1 cellular context compared by ENCODE assay signal in the genomic region with DNA sequence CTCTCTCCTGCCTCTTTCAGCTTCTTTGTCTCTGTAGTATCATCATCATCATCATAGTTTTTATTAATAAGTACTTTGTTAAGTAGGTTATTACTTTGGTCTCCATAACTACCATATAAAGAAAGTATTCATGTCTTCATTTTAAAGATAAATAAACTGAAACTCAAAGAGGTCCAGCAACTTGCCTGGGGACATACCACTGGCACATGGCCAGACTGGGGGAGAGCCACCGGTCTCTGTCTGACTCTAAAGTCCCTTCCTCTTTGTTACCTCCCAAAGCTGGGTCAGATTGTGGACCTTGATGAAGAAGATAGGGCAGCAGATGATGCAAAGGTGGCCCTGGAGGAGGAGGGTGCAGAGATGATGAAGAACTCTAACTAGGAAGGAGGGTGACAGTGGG.
TF ChIP-seq lines count a peak whose summit lies in the region.

No MANE protein-coding gene starts in this region.

TF ChIP-seq in K562, 482 proteins besides CTCF, POLR2A, EP300 and RAD21:
- TF ChIP-seq ZBTB33 (CRISPR knock-in tag; IDR thresholded peaks at IDR 0.05) = no peak
- TF ChIP-seq BRF2 (IDR thresholded peaks at IDR 0.05; ENCODE audit: borderline replicate concordance, insufficient read depth, insufficient read length) = no peak
- TF ChIP-seq CHD2 (IDR thresholded peaks at IDR 0.05; ENCODE audit: low read depth, low read length) = no peak
- no peak for TF ChIP-seq COPS2 (conservative IDR thresholded peaks at IDR 0.05)
- TF ChIP-seq, protein P1, sequence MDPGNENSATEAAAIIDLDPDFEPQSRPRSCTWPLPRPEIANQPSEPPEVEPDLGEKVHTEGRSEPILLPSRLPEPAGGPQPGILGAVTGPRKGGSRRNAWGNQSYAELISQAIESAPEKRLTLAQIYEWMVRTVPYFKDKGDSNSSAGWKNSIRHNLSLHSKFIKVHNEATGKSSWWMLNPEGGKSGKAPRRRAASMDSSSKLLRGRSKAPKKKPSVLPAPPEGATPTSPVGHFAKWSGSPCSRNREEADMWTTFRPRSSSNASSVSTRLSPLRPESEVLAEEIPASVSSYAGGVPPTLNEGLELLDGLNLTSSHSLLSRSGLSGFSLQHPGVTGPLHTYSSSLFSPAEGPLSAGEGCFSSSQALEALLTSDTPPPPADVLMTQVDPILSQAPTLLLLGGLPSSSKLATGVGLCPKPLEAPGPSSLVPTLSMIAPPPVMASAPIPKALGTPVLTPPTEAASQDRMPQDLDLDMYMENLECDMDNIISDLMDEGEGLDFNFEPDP (CRISPR knock-in tag; IDR thresholded peaks at IDR 0.05) = no peak
- no peak for TF ChIP-seq TRIM28 (IDR thresholded peaks at IDR 0.05)
- TF ChIP-seq, protein P2, sequence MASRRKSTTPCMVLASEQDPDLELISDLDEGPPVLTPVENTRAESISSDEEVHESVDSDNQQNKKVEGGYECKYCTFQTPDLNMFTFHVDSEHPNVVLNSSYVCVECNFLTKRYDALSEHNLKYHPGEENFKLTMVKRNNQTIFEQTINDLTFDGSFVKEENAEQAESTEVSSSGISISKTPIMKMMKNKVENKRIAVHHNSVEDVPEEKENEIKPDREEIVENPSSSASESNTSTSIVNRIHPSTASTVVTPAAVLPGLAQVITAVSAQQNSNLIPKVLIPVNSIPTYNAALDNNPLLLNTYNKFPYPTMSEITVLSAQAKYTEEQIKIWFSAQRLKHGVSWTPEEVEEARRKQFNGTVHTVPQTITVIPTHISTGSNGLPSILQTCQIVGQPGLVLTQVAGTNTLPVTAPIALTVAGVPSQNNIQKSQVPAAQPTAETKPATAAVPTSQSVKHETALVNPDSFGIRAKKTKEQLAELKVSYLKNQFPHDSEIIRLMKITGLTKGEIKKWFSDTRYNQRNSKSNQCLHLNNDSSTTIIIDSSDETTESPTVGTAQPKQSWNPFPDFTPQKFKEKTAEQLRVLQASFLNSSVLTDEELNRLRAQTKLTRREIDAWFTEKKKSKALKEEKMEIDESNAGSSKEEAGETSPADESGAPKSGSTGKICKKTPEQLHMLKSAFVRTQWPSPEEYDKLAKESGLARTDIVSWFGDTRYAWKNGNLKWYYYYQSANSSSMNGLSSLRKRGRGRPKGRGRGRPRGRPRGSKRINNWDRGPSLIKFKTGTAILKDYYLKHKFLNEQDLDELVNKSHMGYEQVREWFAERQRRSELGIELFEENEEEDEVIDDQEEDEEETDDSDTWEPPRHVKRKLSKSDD (conservative IDR thresholded peaks at IDR 0.05; ENCODE audit: low read length) = no peak
- TF ChIP-seq, protein P3, sequence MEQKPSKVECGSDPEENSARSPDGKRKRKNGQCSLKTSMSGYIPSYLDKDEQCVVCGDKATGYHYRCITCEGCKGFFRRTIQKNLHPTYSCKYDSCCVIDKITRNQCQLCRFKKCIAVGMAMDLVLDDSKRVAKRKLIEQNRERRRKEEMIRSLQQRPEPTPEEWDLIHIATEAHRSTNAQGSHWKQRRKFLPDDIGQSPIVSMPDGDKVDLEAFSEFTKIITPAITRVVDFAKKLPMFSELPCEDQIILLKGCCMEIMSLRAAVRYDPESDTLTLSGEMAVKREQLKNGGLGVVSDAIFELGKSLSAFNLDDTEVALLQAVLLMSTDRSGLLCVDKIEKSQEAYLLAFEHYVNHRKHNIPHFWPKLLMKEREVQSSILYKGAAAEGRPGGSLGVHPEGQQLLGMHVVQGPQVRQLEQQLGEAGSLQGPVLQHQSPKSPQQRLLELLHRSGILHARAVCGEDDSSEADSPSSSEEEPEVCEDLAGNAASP (IDR thresholded peaks at IDR 0.05) = no peak
- no peak for TF ChIP-seq ZNF449 (CRISPR knock-in tag; IDR thresholded peaks at IDR 0.05)
- TF ChIP-seq IRF2 (CRISPR knock-in tag; IDR thresholded peaks at IDR 0.05) = no peak
- no peak for TF ChIP-seq MNT (conservative IDR thresholded peaks at IDR 0.05)
- no peak for TF ChIP-seq TFAM (CRISPR knock-in tag; conservative IDR thresholded peaks at IDR 0.05)
- no peak for TF ChIP-seq SRSF1 (IDR thresholded peaks at IDR 0.05; ENCODE audit: low read depth, low read length)
- TF ChIP-seq KLF6 (CRISPR knock-in tag; IDR thresholded peaks at IDR 0.05; ENCODE audit: borderline replicate concordance) = no peak
- TF ChIP-seq HDAC2 (IDR thresholded peaks at IDR 0.05) = no peak
- TF ChIP-seq PML (IDR thresholded peaks at IDR 0.05; ENCODE audit: low read length) = no peak
- no peak for TF ChIP-seq ZBTB11 (CRISPR knock-in tag; IDR thresholded peaks at IDR 0.05)
TF ChIP-seq in K562: peak in this region for 0.
